14 cellular contexts compared by ENCODE assay signal in genomic region chr12:82740129-82741000, GRCh38. TPM values are rescaled to one million over a fixed set of nuclear protein-coding genes. Genes with fewer than 3 reads are reported as not detected.
DNase-seq lines count a peak whose midpoint lies in the region; ATAC-seq and TF ChIP-seq lines count a peak whose summit lies in the region.
"Had no signal": no experiment of that assay in that cellular context is flagged by ENCODE, and none has a peak within 500 bp of the region (broad histone marks: within the 10 kb centered on the region; RNA-seq: fewer than 3 reads in every experiment).

No MANE protein-coding gene starts in this region.

- peak overlapping the region; percentile 27 for H3K4me2 ChIP-seq in skeletal muscle satellite cell (ENCODE audit: low read length)

- no peaks in the 10 kb centered on the region for H3K4me1 Mint-ChIP-seq in T-helper 2 cell treated with Interferon-gamma antibody and Interleukin-4, amounts not matched to agents 5 μg/mL and 100 μg/mL, for 36 hours (ENCODE audit: low read depth)

- H3K36me3 Mint-ChIP-seq in T-helper 2 cell treated with Interferon-gamma antibody and Interleukin-4, amounts not matched to agents 5 μg/mL and 100 μg/mL, for 36 hours (ENCODE audit: low read depth) = no peaks in the 10 kb centered on the region

- no TSS peak for BruUV-seq in Panc1 (replicated peaks; lab: Mats Ljungman, UMichigan)

- peak; percentile 72 for ATAC-seq in Panc1
- no peak for ATAC-seq in GM18511 (IDR thresholded peaks at IDR 0.05; ENCODE audit: unreplicated experiment)
- ATAC-seq: Right ventricle myocardium inferior had no signal

- no peak overlapping the region for H3K27ac ChIP-seq in Panc1 (ENCODE audit: low read length)
- H3K27ac ChIP-seq: tibial nerve had no signal

- no peaks in the 10 kb centered on the region for H3K9me3 ChIP-seq in Panc1 (ENCODE audit: control insufficient read depth, insufficient read depth, low read depth, low read length)
- no peaks in the 10 kb centered on the region for H3K9me3 ChIP-seq in skeletal muscle satellite cell (replicated peaks; ENCODE audit: low read length)
- H3K9me3 ChIP-seq: tibial nerve had no signal

- H3K27me3 Mint-ChIP-seq in T-helper 2 cell treated with Interferon-gamma antibody and Interleukin-4, amounts not matched to agents 5 μg/mL and 100 μg/mL, for 36 hours (ENCODE audit: low read depth) = no peaks in the 10 kb centered on the region
- H3K27me3 Mint-ChIP-seq: activated CD4-positive, alpha-beta memory T cell treated with anti-CD3 and anti-CD28 coated beads, Interleukin-2, amount 10 ng/mL, durations not matched to agents 7 days and 5 days had no signal

- H3K27me3 ChIP-seq in Panc1 (ENCODE audit: control insufficient read depth, insufficient read depth, low read length) (no peaks in the 10 kb centered on the region), skeletal muscle satellite cell (ENCODE audit: control insufficient read depth, insufficient read depth, low read length) (no peaks in the 10 kb centered on the region)
- H3K27me3 ChIP-seq: tibial nerve had no signal

- no peak overlapping the region for H3K4me3 Mint-ChIP-seq in T-helper 2 cell treated with Interferon-gamma antibody and Interleukin-4, amounts not matched to agents 5 μg/mL and 100 μg/mL, for 36 hours
- H3K4me3 Mint-ChIP-seq: activated CD4-positive, alpha-beta memory T cell treated with anti-CD3 and anti-CD28 coated beads, Interleukin-2, amount 10 ng/mL, durations not matched to agents 7 days and 5 days; nephron had no signal

- in situ Hi-C loops in Panc1 (cut with HindIII; ENCODE audit: low pct_unique_long_range_greater_than_20kb, low sequenced_read_pairs) = no loop called here

- POLR2A ChIA-PET in Panc1 (lab: Charles Lee) = no interaction called here

- H3K4me3 ChIP-seq in Panc1 (ENCODE audit: low read depth in 2 of 2, low read length in 2 of 2) (no peak overlapping the region), skeletal muscle satellite cell (ENCODE audit: low read length) (no peak overlapping the region)
- H3K4me3 ChIP-seq: tibial nerve had no signal

- H3K4me1 ChIP-seq in Panc1 (ENCODE audit: control insufficient read depth, insufficient read depth, low read length) (no peaks in the 10 kb centered on the region), skeletal muscle satellite cell (ENCODE audit: control insufficient read depth, insufficient read depth, low read length) (peaks cover 14% of the 10 kb centered on the region)

- intact Hi-C loops in Panc1 (cut with micrococcal nuclease; ENCODE audit: unreplicated experiment) = no loop called here

- DNase-seq in NCI-H2107 treated with DMSO at 0.1 percent for 48 hours (lab: John Stamatoyannopoulos, UW; ENCODE audit: unreplicated experiment) = peak; percentile 10
- no peak for DNase-seq in NCI-H2107 (lab: John Stamatoyannopoulos, UW)
- DNase-seq in Panc1 (ENCODE audit: low read depth, low spot score) = peak; percentile 1
- DNase-seq in fibroblast of gingiva (ENCODE audit: low read depth) = peak; percentile 61
- DNase-seq in T-helper 2 cell treated with Interferon-gamma antibody and Interleukin-4, amounts not matched to agents 5 μg/mL and 100 μg/mL, for 36 hours (ENCODE audit: low spot score) = no peak
- no peak for DNase-seq in HuH-7.5 (ENCODE audit: low spot score)
- DNase-seq: activated CD4-positive, alpha-beta memory T cell treated with anti-CD3 and anti-CD28 coated beads, Interleukin-2, amount 10 ng/mL, durations not matched to agents 7 days and 5 days; aorta; hippocampal formation had no signal

- H3K27ac Mint-ChIP-seq in T-helper 2 cell treated with Interferon-gamma antibody and Interleukin-4, amounts not matched to agents 5 μg/mL and 100 μg/mL, for 36 hours = no peak overlapping the region
- H3K27ac Mint-ChIP-seq: activated CD4-positive, alpha-beta memory T cell treated with anti-CD3 and anti-CD28 coated beads, Interleukin-2, amount 10 ng/mL, durations not matched to agents 7 days and 5 days; nephron had no signal

- CTCF ChIA-PET in Panc1 (lab: Charles Lee) = no interaction called here

- no peaks in the 10 kb centered on the region for H3K9me3 Mint-ChIP-seq in T-helper 2 cell treated with Interferon-gamma antibody and Interleukin-4, amounts not matched to agents 5 μg/mL and 100 μg/mL, for 36 hours
- H3K9me3 Mint-ChIP-seq: activated CD4-positive, alpha-beta memory T cell treated with anti-CD3 and anti-CD28 coated beads, Interleukin-2, amount 10 ng/mL, durations not matched to agents 7 days and 5 days; nephron had no signal

- TF ChIP-seq CTCF in Panc1 (IDR thresholded peaks at IDR 0.05) = no peak

- no peak overlapping the region for H3K9ac ChIP-seq in skeletal muscle satellite cell (ENCODE audit: low read depth, low read length)

- H3K36me3 ChIP-seq in Panc1 (ENCODE audit: control insufficient read depth, insufficient read depth, low read length) (no peaks in the 10 kb centered on the region), skeletal muscle satellite cell (ENCODE audit: insufficient read depth, low read length) (no peaks in the 10 kb centered on the region)

RNA-seq across cellular contexts. Expression of gene TMTC2, which starts 53.7 kb away (rescaled TPM):
- total RNA-seq in Panc1 (2021; ENCODE audit: unreplicated experiment) = 5.7 TPM
- 2.6 TPM for polyA plus RNA-seq in Panc1 (2012; ENCODE audit: insufficient read length)
- total RNA-seq in skeletal muscle satellite cell (2012; rRNA removed) = 1.0 and 1.5 TPM in 2 replicates

Comparison
In these comparisons a context has a peak if more than half of its experiments do, and no peak if none do; other contexts are left out.
1. DNase-seq: peak in NCI-H2107 treated with DMSO at 0.1 percent for 48 hours (single experiment), Panc1 (single experiment) and fibroblast of gingiva (single experiment); none in NCI-H2107 (single experiment), T-helper 2 cell treated with Interferon-gamma antibody and Interleukin-4, amounts not matched to agents 5 μg/mL and 100 μg/mL, for 36 hours (single experiment) and HuH-7.5 (single experiment).